Comparison of ENCODE assay signal across 13 cellular contexts in genomic region chr6:110534731-110535164, GRCh38. TPM values are rescaled to one million over a fixed set of nuclear protein-coding genes. Genes with fewer than 3 reads are reported as not detected.
DNase-seq lines count a peak whose midpoint lies in the region; ATAC-seq and TF ChIP-seq lines count a peak whose summit lies in the region.
"Had no signal": no experiment of that assay in that cellular context is flagged by ENCODE, and none has a peak within 500 bp of the region (broad histone marks: within the 10 kb centered on the region; RNA-seq: fewer than 3 reads in every experiment).

No MANE protein-coding gene starts in this region.

- no peaks in the 10 kb centered on the region for H3K4me1 Mint-ChIP-seq in endodermal cell

- H3K36me3 Mint-ChIP-seq in endodermal cell (ENCODE audit: low read depth) = no peaks in the 10 kb centered on the region

- H3K9me3 ChIP-seq in endodermal cell (ENCODE audit: control insufficient read depth, low read length) (peaks cover 69% of the 10 kb centered on the region), uterus (no peaks in the 10 kb centered on the region), Peyer's patch (no peaks in the 10 kb centered on the region)
- H3K9me3 ChIP-seq: thoracic aorta had no signal

- H3K4me3 Mint-ChIP-seq in endodermal cell = no peak overlapping the region

- no peak for ATAC-seq in HG03432 (IDR thresholded peaks at IDR 0.05; ENCODE audit: unreplicated experiment)
- ATAC-seq: left ventricle myocardium superior had no signal

- intact Hi-C loops in uterus (cut with DNase I; ENCODE audit: low total_unique reads) = no loop called here

- H3K4me1 ChIP-seq in endodermal cell (ENCODE audit: control insufficient read depth, insufficient read depth, low read length) (no peaks in the 10 kb centered on the region), uterus (no peaks in the 10 kb centered on the region), Peyer's patch (peaks cover 0 to 8% (median 0%) of the 10 kb centered on the region in 4 donors)

- no peaks in the 10 kb centered on the region for H3K27me3 Mint-ChIP-seq in endodermal cell (ENCODE audit: insufficient read depth)

- no peak for TF ChIP-seq CTCF in endodermal cell (conservative IDR thresholded peaks at IDR 0.05)
- no peak for TF ChIP-seq CTCF in uterus (IDR thresholded peaks at IDR 0.05)
- no peak for TF ChIP-seq CTCF in Peyer's patch (IDR thresholded peaks at IDR 0.05)

- peak overlapping the region; percentile 64 for H3K4me3 ChIP-seq in endodermal cell (ENCODE audit: low read length)
- H3K4me3 ChIP-seq in uterus = no peak overlapping the region
- no peak overlapping the region for H3K4me3 ChIP-seq in Peyer's patch
- H3K4me3 ChIP-seq: thoracic aorta had no signal

- no peak overlapping the region for H3K27ac ChIP-seq in endodermal cell (ENCODE audit: low read depth, low read length)
- H3K27ac ChIP-seq in uterus = no peak overlapping the region
- H3K27ac ChIP-seq in Peyer's patch = no peak overlapping the region
- H3K27ac ChIP-seq: thoracic aorta had no signal

- no peaks in the 10 kb centered on the region for H3K36me3 ChIP-seq in endodermal cell (ENCODE audit: control insufficient read depth, insufficient read depth, low read length)
- no peaks in the 10 kb centered on the region for H3K36me3 ChIP-seq in uterus
- no peaks in the 10 kb centered on the region for H3K36me3 ChIP-seq in Peyer's patch
- H3K36me3 ChIP-seq: thoracic aorta had no signal

- TF ChIP-seq POLR2A in uterus (IDR thresholded peaks at IDR 0.05) (no peak), Peyer's patch (IDR thresholded peaks at IDR 0.05) (no peak)

- peaks cover 60% of the 10 kb centered on the region for H3K9me3 Mint-ChIP-seq in endodermal cell

- H3K27ac Mint-ChIP-seq in endodermal cell = no peak overlapping the region

- no peak overlapping the region for H3K9ac ChIP-seq in endodermal cell (ENCODE audit: extremely low read depth, low read length, poor library complexity, severe bottlenecking)

- H3K27me3 ChIP-seq in endodermal cell (ENCODE audit: control insufficient read depth, insufficient read depth, low read length, poor library complexity, severe bottlenecking) (no peaks in the 10 kb centered on the region), uterus (no peaks in the 10 kb centered on the region), Peyer's patch (no peaks in the 10 kb centered on the region)

- 93 to 100% methylated on average over 1 to 2 of the region's 2 CpGs for WGBS in endodermal cell (ENCODE audit: insufficient coverage in 1 of 2, insufficient read length in 1 of 2), 2 experiments

- DNase-seq in EH (ENCODE audit: low read depth) = peak; percentile 98
- DNase-seq in RKO (ENCODE audit: low spot score) = peak; percentile 49
- no peak for DNase-seq in endodermal cell
- DNase-seq in non-pigmented ciliary epithelial cell (ENCODE audit: low read depth) = peak; percentile 65
- DNase-seq in DMS 273 (lab: John Stamatoyannopoulos, UW; ENCODE audit: unreplicated experiment) = no peak
- no peak for DNase-seq in uterus
- DNase-seq in Peyer's patch = no peak
- DNase-seq: activated CD8-positive, alpha-beta memory T cell treated with anti-CD3 and anti-CD28 coated beads, Interleukin-2, amount 50 U/mL, for 4 hours; COR-L47; left ventricle myocardium superior; NCI-H2107 had no signal

RNA-seq across cellular contexts. Expression of gene SLC22A16, which starts 58.3 kb away (rescaled TPM):
- total RNA-seq in endodermal cell = not detected
- polyA plus RNA-seq in endodermal cell (2013, experiment 1 of 2) = not detected
- not detected for polyA plus RNA-seq in endodermal cell (2013, experiment 2 of 2)
- total RNA-seq in uterus = 10 to 100 TPM in 1 of 4 donors, 1 to 10 TPM in 1, not detected in 2; 2.9 to 10.8 TPM
- total RNA-seq in Peyer's patch = not detected
- total RNA-seq: left ventricle myocardium superior had no signal

Comparison
In these comparisons a context has a peak if more than half of its experiments do, and no peak if none do; other contexts are left out.
1. DNase-seq: peak in EH (single experiment), RKO (single experiment) and non-pigmented ciliary epithelial cell (single experiment); none in endodermal cell (single experiment), DMS 273 (single experiment), uterus (0 of 2) and Peyer's patch (0 of 3).